ENCODE assay signal across 13 cellular contexts in the genomic region with DNA sequence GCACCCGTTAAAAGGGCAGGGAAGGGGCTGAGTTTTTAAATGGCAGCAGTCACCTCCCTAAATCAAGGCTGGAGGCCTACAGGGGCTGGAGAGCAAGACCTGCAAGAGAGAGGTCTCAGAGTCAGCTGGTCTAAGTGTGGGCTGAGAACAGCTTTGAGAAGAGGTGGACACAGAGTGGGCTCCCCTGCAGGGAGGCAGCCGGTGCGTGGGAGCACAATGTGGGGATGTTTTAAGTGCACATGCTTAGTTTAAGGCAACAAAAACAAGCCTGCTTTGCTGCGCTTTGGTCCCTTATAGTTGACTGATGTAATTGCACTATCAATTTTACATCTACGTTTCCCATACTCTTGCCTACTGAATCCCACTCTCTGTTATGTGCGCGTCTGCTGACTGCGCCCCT.
A peak's percentile ranks its signal among the peaks of the same experiment; 100 is the strongest.
DNase-seq lines count a peak whose midpoint lies in the region; TF ChIP-seq lines count a peak whose summit lies in the region.
"Had no signal": no experiment of that assay in that cellular context is flagged by ENCODE, and none has a peak within 500 bp of the region (broad histone marks: within the 10 kb centered on the region; RNA-seq: fewer than 3 reads in every experiment).

No MANE protein-coding gene starts in this region.

- TF ChIP-seq CTCF in liver (IDR thresholded peaks at IDR 0.05; ENCODE audit: low read depth, low read length, missing input control) (no peak), WERI-Rb-1 (IDR thresholded peaks at IDR 0.05; ENCODE audit: low read depth, low read length) (no peak), GM13976 (IDR thresholded peaks at IDR 0.05; ENCODE audit: borderline replicate concordance, control extremely low read depth, extremely low read depth, insufficient read depth, missing control alignments) (no peak)

- no peak overlapping the region for H2BK5ac ChIP-seq in neuronal stem cell (ENCODE audit: low read length)

- no peaks in the 10 kb centered on the region for H3K9me3 ChIP-seq in liver (ENCODE audit: control insufficient read depth in 4 of 4, low read length in 3 of 4)
- H3K9me3 ChIP-seq in neuronal stem cell (replicated peaks in 1 of 2; ENCODE audit: control insufficient read depth in 2 of 2, insufficient read depth in 1 of 2, low read depth in 1 of 2, low read length in 2 of 2), result peaks cover 0 to 3% of the 10 kb centered on the region in 2 donors
- H3K9me3 ChIP-seq in WERI-Rb-1 (ENCODE audit: severe bottlenecking), result no peaks in the 10 kb centered on the region
- H3K9me3 ChIP-seq: A549 had no signal

- H2BK12ac ChIP-seq in neuronal stem cell (ENCODE audit: low read length), result no peak overlapping the region

- H3K4me1 ChIP-seq in liver (ENCODE audit: control insufficient read depth in 4 of 4, insufficient read depth in 4 of 4, low read length in 3 of 4), result peaks cover 5 to 30% (median 20%) of the 10 kb centered on the region in 4 donors
- H3K4me1 ChIP-seq in neuronal stem cell (ENCODE audit: control insufficient read depth in 2 of 2, insufficient read depth in 1 of 2, low read depth in 1 of 2, low read length in 2 of 2), result peaks cover 12 to 22% of the 10 kb centered on the region in 2 donors

- 94% methylated on average over 8 of the region's 8 CpGs for WGBS in liver
- no CpG with 5 or more reads among the region's 8 CpGs for WGBS in neuronal stem cell (ENCODE audit: extremely low coverage in 2 of 2, insufficient read length in 2 of 2, insufficient replicate concordance in 1 of 2), 2 donors

- H3K9ac ChIP-seq in liver (ENCODE audit: low read depth in 1 of 2, low read length in 2 of 2) (no peak overlapping the region), neuronal stem cell (ENCODE audit: low read depth, low read length, poor library complexity) (no peak overlapping the region)
- H3K9ac ChIP-seq: GM23248 had no signal

- no peak overlapping the region for H3K23ac ChIP-seq in neuronal stem cell (ENCODE audit: low read depth, low read length, poor library complexity)

- H2BK15ac ChIP-seq in neuronal stem cell (ENCODE audit: low read length), result no peak overlapping the region

- H4K8ac ChIP-seq in neuronal stem cell (ENCODE audit: low read depth, low read length), result no peak overlapping the region

- H3K14ac ChIP-seq in neuronal stem cell (ENCODE audit: low read length), result no peak overlapping the region

- no peak overlapping the region for H2AK5ac ChIP-seq in neuronal stem cell (ENCODE audit: low read depth, low read length)

- H3K27me3 ChIP-seq in liver (ENCODE audit: control insufficient read depth in 4 of 4, insufficient read depth in 4 of 4, low read length in 3 of 4) (no peaks in the 10 kb centered on the region), neuronal stem cell (ENCODE audit: control insufficient read depth in 3 of 3, insufficient read depth in 3 of 3, low read depth in 1 of 3, low read length in 3 of 3) (peaks cover 0 to 9% (median 8%) of the 10 kb centered on the region in 3 experiments), WERI-Rb-1 (ENCODE audit: insufficient read depth, low read depth, severe bottlenecking) (peaks cover 61% of the 10 kb centered on the region)

- no peaks in the 10 kb centered on the region for H3K36me3 ChIP-seq in liver (ENCODE audit: control insufficient read depth in 4 of 4, insufficient read depth in 3 of 4, low read depth in 1 of 4, low read length in 3 of 4)
- H3K36me3 ChIP-seq in neuronal stem cell (replicated peaks in 1 of 2; ENCODE audit: control insufficient read depth in 2 of 2, insufficient read depth in 2 of 2, low read length in 2 of 2), result no peaks in the 10 kb centered on the region
- H3K36me3 ChIP-seq in WERI-Rb-1, result no peaks in the 10 kb centered on the region

- in situ Hi-C loops in GM13976 (cut with MboI; ENCODE audit: low sequenced_read_pairs, unreplicated experiment), result no loop called here

- peak overlapping the region; percentile 68 for H3K18ac ChIP-seq in neuronal stem cell (ENCODE audit: low read length)

- H3K27ac ChIP-seq in liver (ENCODE audit: low read depth in 1 of 2, low read length in 2 of 2) (peak overlapping the region; percentile 39 to 64), neuronal stem cell (replicated peaks; ENCODE audit: low read length) (no peak overlapping the region), WERI-Rb-1 (no peak overlapping the region)
- H3K27ac ChIP-seq: GM23248 had no signal

- H3K4ac ChIP-seq in neuronal stem cell (ENCODE audit: low read length), result no peak overlapping the region

- no peaks in the 10 kb centered on the region for H3K79me1 ChIP-seq in neuronal stem cell (ENCODE audit: low read depth, low read length)

- no peak overlapping the region for H3K4me3 ChIP-seq in liver (ENCODE audit: low read depth in 1 of 3, low read length in 3 of 3)
- no peak overlapping the region for H3K4me3 ChIP-seq in neuronal stem cell (ENCODE audit: low read length in 2 of 2)
- no peak overlapping the region for H3K4me3 ChIP-seq in WERI-Rb-1 (ENCODE audit: low read depth, low read length)
- H3K4me3 ChIP-seq: A549, GM23248 had no signal

- H3K4me2 ChIP-seq in neuronal stem cell (ENCODE audit: insufficient read depth, low read length, poor library complexity, severe bottlenecking), result no peak overlapping the region
- H3K4me2 ChIP-seq: A549 had no signal

- DNase-seq in SK-N-DZ (ENCODE audit: low spot score) (peak; percentile 18), neuronal stem cell (ENCODE audit: low spot score) (no peak), WERI-Rb-1 (no peak), GM13976 (ENCODE audit: low spot score) (no peak), activated T-cell treated with anti-CD3 and anti-CD28 coated beads for 4 hours (no peak), DMS79 treated with DMSO at 0.1 percent for 48 hours (lab: John Stamatoyannopoulos, UW) (no peak)
- DNase-seq: CD8-positive, alpha-beta T cell; COR-L47; GF-D8; GM23248; IMR-90 had no signal

- no peak for TF ChIP-seq RAD21 in liver (IDR thresholded peaks at IDR 0.05)

- H2BK120ac ChIP-seq in neuronal stem cell (ENCODE audit: low read depth, low read length), result no peak overlapping the region

- no peak overlapping the region for H4K91ac ChIP-seq in neuronal stem cell (ENCODE audit: low read depth, low read length, poor library complexity)

- H2AFZ ChIP-seq in neuronal stem cell (ENCODE audit: low read length), result no peak overlapping the region
- H2AFZ ChIP-seq: GM23248 had no signal

TF ChIP-seq in liver, 16 proteins besides CTCF, POLR2A, EP300 and RAD21:
- TF ChIP-seq RXRA (IDR thresholded peaks at IDR 0.05) (no peak), JUND (IDR thresholded peaks at IDR 0.05) (no peak), HNF4G (IDR thresholded peaks at IDR 0.05) (no peak), FOXA2 (IDR thresholded peaks at IDR 0.05) (no peak), SP1 (IDR thresholded peaks at IDR 0.05) (no peak)
- TF ChIP-seq, protein P1, sequence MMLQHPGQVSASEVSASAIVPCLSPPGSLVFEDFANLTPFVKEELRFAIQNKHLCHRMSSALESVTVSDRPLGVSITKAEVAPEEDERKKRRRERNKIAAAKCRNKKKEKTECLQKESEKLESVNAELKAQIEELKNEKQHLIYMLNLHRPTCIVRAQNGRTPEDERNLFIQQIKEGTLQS (IDR thresholded peaks at IDR 0.05), result no peak

Comparison
In these comparisons a context has a peak if more than half of its experiments do, and no peak if none do; other contexts are left out.
1. H3K27ac ChIP-seq: peak in liver (2 of 2); none in neuronal stem cell (single experiment) and WERI-Rb-1 (single experiment).